ENCODE assay signal across 8 cellular contexts in the genomic region with DNA sequence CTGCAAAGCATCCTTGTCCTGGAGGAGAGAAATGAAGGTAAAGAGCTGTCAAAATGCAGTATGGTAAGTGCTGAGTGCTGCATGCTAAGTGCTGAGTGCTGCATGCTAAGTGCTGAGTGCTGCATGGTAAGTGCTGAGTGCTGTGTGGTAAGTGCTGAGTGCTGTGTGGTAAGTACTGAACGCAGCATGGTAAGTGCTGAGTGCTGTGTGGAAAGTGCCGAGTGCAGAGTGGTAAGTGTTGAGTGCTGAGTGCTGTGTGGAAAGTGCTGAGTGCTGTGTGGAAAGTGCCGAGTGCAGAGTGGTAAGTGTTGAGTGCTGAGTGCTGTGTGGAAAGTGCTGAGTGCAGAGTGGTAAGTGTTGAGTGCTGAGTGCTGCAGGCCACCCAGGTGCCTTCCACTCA.
A peak's percentile ranks its signal among the peaks of the same experiment; 100 is the strongest.
DNase-seq lines count a peak whose midpoint lies in the region; ATAC-seq, FAIRE-seq and TF ChIP-seq lines count a peak whose summit lies in the region.
"Not testable (repeated sequence)": the region's sequence is repeated elsewhere in the genome, so short reads cannot be mapped to it uniquely, and the experiment has no call there.

No MANE protein-coding gene starts in this region.

- not testable (repeated sequence) for H3K9ac ChIP-seq in astrocyte (ENCODE audit: low read length); HepG2 (ENCODE audit: insufficient read depth, low read depth, low read length); neural cell (ENCODE audit: low read length)

- peaks cover 18% of the 10 kb centered on the region for H3K27me3 ChIP-seq in astrocyte (ENCODE audit: insufficient read depth, low read length)
- not testable (repeated sequence) for H3K27me3 ChIP-seq in bronchial epithelial cell (ENCODE audit: control insufficient read depth, insufficient read depth, low read length); neural cell (ENCODE audit: insufficient read depth, low read depth, low read length)
- peaks cover 12 to 55% of the 10 kb centered on the region in 2 experiments; a peak in 4 of 5 replicates for H3K27me3 ChIP-seq in HepG2 (ENCODE audit: control insufficient read depth in 1 of 2, insufficient read depth in 2 of 2, low read length in 2 of 2)
- H3K27me3 ChIP-seq in spleen (replicated peaks in 1 of 7) = peaks cover 0 to 42% (median 0%) of the 10 kb centered on the region in 7 donors

- CTCF ChIA-PET in A549 (lab: Yijun Ruan, JAX) = interaction anchor here (0.9 to 1.3 kb wide), 5 partner anchors 8 to 377 kb away, joined by 3 read pairs; no protein-coding TSS in a partner anchor
- CTCF ChIA-PET in HepG2 (lab: Yijun Ruan, JAX; ENCODE audit: low intra/inter-chr PET ratio, low total read pairs) = not testable (repeated sequence)

- H3K27ac ChIP-seq in A549; astrocyte (ENCODE audit: low read depth, low read length); HepG2 (ENCODE audit: extremely low read length, insufficient read depth, low read length); spleen: not testable (repeated sequence)
- H3K27ac ChIP-seq in neural cell (ENCODE audit: low read length) = peak overlapping the region; percentile 99

- H2AFZ ChIP-seq in astrocyte (ENCODE audit: low read depth, low read length); HepG2 (ENCODE audit: low read length); neural cell (ENCODE audit: low read depth, low read length): not testable (repeated sequence)

- H3K4me3 Mint-ChIP-seq in activated CD4-positive, alpha-beta T cell treated with anti-CD3 and anti-CD28 coated beads, Interleukin-2, amount 10 ng/mL, durations not matched to agents 24 days and 14 days; astrocyte (ENCODE audit: unreplicated experiment): not testable (repeated sequence)

- not testable (repeated sequence) for H3K9me3 ChIP-seq in A549; astrocyte (ENCODE audit: insufficient read depth, low read depth, low read length); HepG2 (ENCODE audit: low read length); neural cell (ENCODE audit: low read length); spleen

- H3K4me3 ChIP-seq in A549; astrocyte (ENCODE audit: insufficient read depth, low read depth, low read length); bronchial epithelial cell (ENCODE audit: low read depth, low read length); HepG2 (replicated peaks in 1 of 3; ENCODE audit: insufficient read depth in 1 of 3, low read depth in 2 of 3, low read length in 3 of 3); neural cell (ENCODE audit: low read length); spleen: not testable (repeated sequence)

- H3K27ac Mint-ChIP-seq in activated CD4-positive, alpha-beta T cell treated with anti-CD3 and anti-CD28 coated beads, Interleukin-2, amount 10 ng/mL, durations not matched to agents 24 days and 14 days = peak overlapping the region; percentile 67
- not testable (repeated sequence) for H3K27ac Mint-ChIP-seq in astrocyte (ENCODE audit: unreplicated experiment)

- 0 out of 6 replicates have a peak, but pooled peaks of 1 of the 2 experiments have one; percentile 15 for ATAC-seq in A549
- not testable (repeated sequence) for ATAC-seq in HepG2

- H3K9me2 ChIP-seq in neural cell (ENCODE audit: insufficient read depth, low read length) = not testable (repeated sequence)

- 42% methylated on average over 3 of the region's 3 CpGs for WGBS in A549 (ENCODE audit: missing lambda C conversion rate)
- WGBS in HepG2 (ENCODE audit: low lambda C conversion rate) = 0% methylated on average over 3 of the region's 3 CpGs
- 55 to 76% (median 74%) methylated on average over 3 of the region's 3 CpGs for WGBS in spleen, 5 donors

- H3K4me1 Mint-ChIP-seq in activated CD4-positive, alpha-beta T cell treated with anti-CD3 and anti-CD28 coated beads, Interleukin-2, amount 10 ng/mL, durations not matched to agents 24 days and 14 days = peaks cover 18% of the 10 kb centered on the region
- not testable (repeated sequence) for H3K4me1 Mint-ChIP-seq in astrocyte (ENCODE audit: low read depth, unreplicated experiment)

- H3K36me3 Mint-ChIP-seq in activated CD4-positive, alpha-beta T cell treated with anti-CD3 and anti-CD28 coated beads, Interleukin-2, amount 10 ng/mL, durations not matched to agents 24 days and 14 days (ENCODE audit: low read depth); astrocyte (ENCODE audit: low read depth, unreplicated experiment): not testable (repeated sequence)

- not testable (repeated sequence) for TF ChIP-seq EP300 in A549 (IDR thresholded peaks at IDR 0.05); HepG2 (IDR thresholded peaks at IDR 0.05; ENCODE audit: low read depth in 2 of 2, low read length in 2 of 2); HepG2 (CRISPR knock-in tag; IDR thresholded peaks at IDR 0.05; ENCODE audit: borderline replicate concordance); neural cell (conservative IDR thresholded peaks at IDR 0.05; ENCODE audit: poor library complexity, severe bottlenecking)

- POLR2A ChIA-PET in A549 (lab: Yijun Ruan, JAX); HepG2 (lab: Yijun Ruan, JAX): not testable (repeated sequence)

- not testable (repeated sequence) for H3K79me2 ChIP-seq in astrocyte (ENCODE audit: insufficient read depth, low read length); HepG2 (ENCODE audit: insufficient read depth, low read length); neural cell (replicated peaks; ENCODE audit: insufficient read depth, low read length)

- not testable (repeated sequence) for TF ChIP-seq POLR2A in A549 (IDR thresholded peaks at IDR 0.05; ENCODE audit: low read length); HepG2 (IDR thresholded peaks at IDR 0.05; ENCODE audit: insufficient read depth in 1 of 2, low read depth in 2 of 2, low read length in 2 of 2); spleen (IDR thresholded peaks at IDR 0.05)

- not testable (repeated sequence) for H3K4me2 ChIP-seq in A549; astrocyte (ENCODE audit: low read length); HepG2 (ENCODE audit: low read depth, low read length); neural cell (ENCODE audit: low read length)

- not testable (repeated sequence) for TF ChIP-seq RAD21 in A549 (conservative IDR thresholded peaks at IDR 0.05 in 1 of 2, IDR thresholded peaks at IDR 0.05 in 1 of 2); HepG2 (CRISPR knock-in tag; IDR thresholded peaks at IDR 0.05); neural cell (conservative IDR thresholded peaks at IDR 0.05)

- FAIRE-seq in A549 (lab: Jason Lieb, UNC) (peak; percentile 83), HTR-8/SVneo (lab: Jason Lieb, UNC) (peak; percentile 88), astrocyte (lab: Jason Lieb, UNC) (peak; percentile 68), bronchial epithelial cell (lab: Jason Lieb, UNC) (peak; percentile 100)
- not testable (repeated sequence) for FAIRE-seq in HepG2 (lab: Jason Lieb, UNC)

- H3K9me3 Mint-ChIP-seq in activated CD4-positive, alpha-beta T cell treated with anti-CD3 and anti-CD28 coated beads, Interleukin-2, amount 10 ng/mL, durations not matched to agents 24 days and 14 days; astrocyte (ENCODE audit: unreplicated experiment): not testable (repeated sequence)

- not testable (repeated sequence) for H3K4me1 ChIP-seq in A549; astrocyte (ENCODE audit: insufficient read depth, low read length); HepG2 (ENCODE audit: insufficient read depth, low read length); spleen

- in situ Hi-C loops in HepG2 (cut with HindIII; ENCODE audit: extremely low pct_ligation_motif_present, low pct_unique_long_range_greater_than_20kb) = not testable (repeated sequence)

- intact Hi-C loops in activated CD4-positive, alpha-beta T cell treated with anti-CD3 and anti-CD28 coated beads, Interleukin-2, amount 10 ng/mL, durations not matched to agents 24 days and 14 days (cut with micrococcal nuclease) = loop anchor here (10.0 kb wide), 1 partner anchor 209 kb away; no protein-coding TSS in a partner anchor
- intact Hi-C loops in HepG2 (cut with micrococcal nuclease; ENCODE audit: unreplicated experiment); spleen (cut with DNase I; ENCODE audit: low total_unique reads): not testable (repeated sequence)

- H3F3A ChIP-seq in neural cell (ENCODE audit: insufficient read depth, low read length, poor library complexity, severe bottlenecking) = peaks cover 14% of the 10 kb centered on the region

- not testable (repeated sequence) for BruUV-seq in HepG2 (replicated peaks; lab: Mats Ljungman, UMichigan)

- DNase-seq in A549 (ENCODE audit: low read depth in 1 of 2, low spot score in 1 of 2); HTR-8/SVneo (ENCODE audit: insufficient read length, low spot score); activated CD4-positive, alpha-beta T cell treated with anti-CD3 and anti-CD28 coated beads, Interleukin-2, amount 10 ng/mL, durations not matched to agents 24 days and 14 days; astrocyte (ENCODE audit: low read depth); bronchial epithelial cell (ENCODE audit: low read depth); HepG2 (ENCODE audit: low spot score): not testable (repeated sequence)
- DNase-seq in spleen = peak; percentile 6

- not testable (repeated sequence) for TF ChIP-seq CTCF in A549 (IDR thresholded peaks at IDR 0.05); astrocyte (IDR thresholded peaks at IDR 0.05; ENCODE audit: insufficient read depth, low read depth, low read length); bronchial epithelial cell (IDR thresholded peaks at IDR 0.05; ENCODE audit: insufficient read depth, low read length, severe bottlenecking); HepG2 (CRISPR knock-in tag; IDR thresholded peaks at IDR 0.05); neural cell (IDR thresholded peaks at IDR 0.05; ENCODE audit: poor library complexity, severe bottlenecking); spleen (IDR thresholded peaks at IDR 0.05 in 8 of 11, conservative IDR thresholded peaks at IDR 0.05 in 3 of 11)

- not testable (repeated sequence) for H3K27me3 Mint-ChIP-seq in activated CD4-positive, alpha-beta T cell treated with anti-CD3 and anti-CD28 coated beads, Interleukin-2, amount 10 ng/mL, durations not matched to agents 24 days and 14 days
- H3K27me3 Mint-ChIP-seq in astrocyte (ENCODE audit: low read depth, unreplicated experiment) = peaks cover 51% of the 10 kb centered on the region

- H3K36me3 ChIP-seq in astrocyte (ENCODE audit: insufficient read depth, low read length); bronchial epithelial cell (ENCODE audit: control insufficient read depth, insufficient read depth, low read length); HepG2 (replicated peaks in 1 of 2; ENCODE audit: control insufficient read depth in 1 of 2, insufficient read depth in 2 of 2, low read length in 2 of 2); neural cell (ENCODE audit: insufficient read depth, low read length); spleen: not testable (repeated sequence)

- not testable (repeated sequence) for H4K20me1 ChIP-seq in astrocyte (ENCODE audit: insufficient read depth, low read length); HepG2 (ENCODE audit: insufficient read depth, low read length); neural cell (ENCODE audit: insufficient read depth)
